ENCODE assay signal across 17 cellular contexts in the genomic region with DNA sequence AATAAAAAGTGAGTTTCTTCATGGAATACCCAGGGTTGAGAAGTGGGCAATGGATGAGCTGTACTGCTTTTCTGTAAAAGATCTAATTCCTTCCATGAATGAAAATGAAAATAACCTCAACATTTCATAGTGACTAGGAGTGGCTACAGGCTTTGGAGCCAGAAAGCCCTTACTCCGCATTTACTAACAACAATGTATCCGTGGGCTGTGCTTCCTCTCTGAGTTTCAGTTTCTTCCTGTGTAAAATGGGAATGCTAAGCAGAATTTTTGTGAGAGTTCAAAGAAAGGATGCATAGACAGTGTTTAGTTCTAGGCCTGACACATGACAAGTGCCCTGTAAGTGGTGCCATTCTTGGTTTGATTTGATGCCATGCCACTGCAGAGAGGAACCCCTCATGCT. TPM values are rescaled to one million over a fixed set of nuclear protein-coding genes. Genes with fewer than 3 reads are reported as not detected.
"Had no signal": no experiment of that assay in that cellular context is flagged by ENCODE, and none has a peak within 500 bp of the region (broad histone marks: within the 10 kb centered on the region; RNA-seq: fewer than 3 reads in every experiment).

No MANE protein-coding gene starts in this region.

- H3K27ac ChIP-seq: pancreas had no signal

- H3K4me1 ChIP-seq: pancreas had no signal

- H3K9me3 Mint-ChIP-seq: effector memory CD8-positive, alpha-beta T cell had no signal

- H3K4me3 ChIP-seq: pancreas had no signal

- H3K27me3 ChIP-seq: pancreas had no signal

- H3K9me3 ChIP-seq: pancreas had no signal

- DNase-seq: activated CD4-positive, alpha-beta T cell treated with anti-CD3 and anti-CD28 coated beads, Interleukin-2, amount 50 U/mL, for 1 hour; activated naive CD4-positive, alpha-beta T cell treated with Interleukin-2 at 50 U/mL for 16 hours; activated T-cell treated with anti-CD3 and anti-CD28 coated beads for 4 hours; anterior cingulate cortex; cerebellar nuclear complex; effector memory CD8-positive, alpha-beta T cell; hippocampal formation; kidney; pancreas; stimulated activated CD4-positive, alpha-beta T cell treated with anti-CD3 and anti-CD28 coated beads, Interleukin-4, amount 100 ng/mL, for 4 hours; stimulated activated CD8-positive, alpha-beta memory T cell treated with anti-CD3 and anti-CD28 coated beads, Interleukin-4, amount 100 ng/mL, for 48 hours; stimulated activated naive CD4-positive, alpha-beta T cell treated with Interleukin-2 at 50 U/mL for 16 hours; trophoblast cell had no signal

- H3K4me3 Mint-ChIP-seq: effector memory CD8-positive, alpha-beta T cell had no signal

- H3K27ac Mint-ChIP-seq: effector memory CD8-positive, alpha-beta T cell had no signal

- H3K36me3 ChIP-seq: pancreas had no signal

- ATAC-seq: effector memory CD8-positive, alpha-beta T cell had no signal

RNA-seq across cellular contexts. Expression of gene TM4SF1, which starts 47.5 kb away (rescaled TPM):
- total RNA-seq: T-helper 2 cell treated with Interferon-gamma antibody and Interleukin-4, amounts not matched to agents 100 ng/mL and 5 ng/mL, for 36 hours had no signal

RNA-seq across cellular contexts. Expression of gene TM4SF4, which starts 49.6 kb away (rescaled TPM):
- total RNA-seq: lower leg skin; skeletal muscle tissue; T-helper 2 cell treated with Interferon-gamma antibody and Interleukin-4, amounts not matched to agents 100 ng/mL and 5 ng/mL, for 36 hours had no signal
- polyA plus RNA-seq: neural cell had no signal
